In genomic region chr12:57590892-57591566, GRCh38 we compare ENCODE assay signal across 1 cellular context.
TF ChIP-seq lines count a peak whose summit lies in the region.

Gene PIP4K2C (plus strand): TSS chr12:57591192. CDS start chr12:57591290, 98 bp downstream.

TF ChIP-seq in WTC11, 78 proteins besides CTCF, POLR2A, EP300 and RAD21 (continued from another document and continues in another):
- TF ChIP-seq FOXP4 (CRISPR knock-in tag; IDR thresholded peaks at IDR 0.05) (peak; percentile 64; the same call in 1 of the 2 replicates), SOX15 (CRISPR knock-in tag; IDR thresholded peaks at IDR 0.05) (no peak), NFYB (CRISPR knock-in tag; conservative IDR thresholded peaks at IDR 0.05; ENCODE audit: low read depth) (no peak), FOXJ3 (CRISPR knock-in tag; IDR thresholded peaks at IDR 0.05; ENCODE audit: borderline replicate concordance) (no peak), ATF3 (CRISPR knock-in tag; conservative IDR thresholded peaks at IDR 0.05) (no peak), SMAD3 (CRISPR knock-in tag; IDR thresholded peaks at IDR 0.05; ENCODE audit: borderline replicate concordance) (no peak), ESRRA (CRISPR knock-in tag; IDR thresholded peaks at IDR 0.05; ENCODE audit: borderline replicate concordance) (no peak), CBFB (CRISPR knock-in tag; IDR thresholded peaks at IDR 0.05; ENCODE audit: low read depth) (no peak), USF2 (CRISPR knock-in tag; IDR thresholded peaks at IDR 0.05) (peak; percentile 98), AR (CRISPR knock-in tag; IDR thresholded peaks at IDR 0.05) (no peak), ZNF416 (CRISPR knock-in tag; IDR thresholded peaks at IDR 0.05) (no peak), JAZF1 (CRISPR knock-in tag; IDR thresholded peaks at IDR 0.05) (no peak), USF1 (CRISPR knock-in tag; IDR thresholded peaks at IDR 0.05) (peak; percentile 98), NR1H2 (CRISPR knock-in tag; IDR thresholded peaks at IDR 0.05) (no peak), E2F5 (CRISPR knock-in tag; IDR thresholded peaks at IDR 0.05) (peak; percentile 97), HMGA2 (CRISPR knock-in tag; IDR thresholded peaks at IDR 0.05) (no peak), TEAD1 (CRISPR knock-in tag; IDR thresholded peaks at IDR 0.05) (no peak; the same call in 1 of the 2 replicates), OVOL2 (CRISPR knock-in tag; IDR thresholded peaks at IDR 0.05; ENCODE audit: borderline replicate concordance) (no peak), TCF7 (CRISPR knock-in tag; IDR thresholded peaks at IDR 0.05; ENCODE audit: low read depth) (no peak), ZNF138 (CRISPR knock-in tag; conservative IDR thresholded peaks at IDR 0.05) (no peak), TP53 (CRISPR knock-in tag; IDR thresholded peaks at IDR 0.05) (no peak), ZNF232 (CRISPR knock-in tag; IDR thresholded peaks at IDR 0.05) (peak; percentile 88; the same call in 1 of the 2 replicates), ZNF121 (CRISPR knock-in tag; IDR thresholded peaks at IDR 0.05) (no peak), ZNF671 (CRISPR knock-in tag; IDR thresholded peaks at IDR 0.05) (no peak), SP1 (CRISPR knock-in tag; conservative IDR thresholded peaks at IDR 0.05) (peak; percentile 92), STAT6 (CRISPR knock-in tag; conservative IDR thresholded peaks at IDR 0.05; ENCODE audit: low read depth) (no peak), MXD4 (CRISPR knock-in tag; IDR thresholded peaks at IDR 0.05; ENCODE audit: borderline replicate concordance) (no peak), JUN (CRISPR knock-in tag; IDR thresholded peaks at IDR 0.05) (no peak), ATF2 (CRISPR knock-in tag; IDR thresholded peaks at IDR 0.05; ENCODE audit: borderline replicate concordance, low read depth) (no peak), FOXP1 (CRISPR knock-in tag; IDR thresholded peaks at IDR 0.05; ENCODE audit: borderline replicate concordance) (peak; percentile 41; the same call in 1 of the 2 replicates), AFF4 (CRISPR knock-in tag; IDR thresholded peaks at IDR 0.05; ENCODE audit: borderline replicate concordance) (peak; percentile 57; the same call in 1 of the 2 replicates), ZNF281 (CRISPR knock-in tag; IDR thresholded peaks at IDR 0.05) (no peak), ETV6 (CRISPR knock-in tag; IDR thresholded peaks at IDR 0.05) (peak; percentile 83; the same call in 1 of the 2 replicates), MYBL2 (CRISPR knock-in tag; IDR thresholded peaks at IDR 0.05) (0 out of 2 replicates have a peak, but pooled peaks have one; percentile 67), PRDM15 (CRISPR knock-in tag; IDR thresholded peaks at IDR 0.05) (no peak)
